1 cellular context compared by ENCODE assay signal in genomic region chr2:226835420-226835795, GRCh38.
TF ChIP-seq lines count a peak whose summit lies in the region.

No MANE protein-coding gene starts in this region.

TF ChIP-seq in HepG2, 621 proteins besides CTCF, POLR2A, EP300 and RAD21 (continued from another document):
- TF ChIP-seq PAX8 (CRISPR knock-in tag; IDR thresholded peaks at IDR 0.05; ENCODE audit: borderline replicate concordance), result no peak
- no peak for TF ChIP-seq ZNF20 (CRISPR knock-in tag; IDR thresholded peaks at IDR 0.05)
- TF ChIP-seq WIZ (CRISPR knock-in tag; IDR thresholded peaks at IDR 0.05), result no peak
- TF ChIP-seq ZNF224 (CRISPR knock-in tag; IDR thresholded peaks at IDR 0.05), result no peak
- TF ChIP-seq GPN1 (CRISPR knock-in tag; IDR thresholded peaks at IDR 0.05; ENCODE audit: borderline replicate concordance), result no peak
- TF ChIP-seq ZNF782 (CRISPR knock-in tag; IDR thresholded peaks at IDR 0.05; ENCODE audit: borderline replicate concordance), result no peak
- no peak for TF ChIP-seq SALL2 (CRISPR knock-in tag; IDR thresholded peaks at IDR 0.05)
- no peak for TF ChIP-seq SAFB2 (CRISPR knock-in tag; IDR thresholded peaks at IDR 0.05; ENCODE audit: borderline replicate concordance, low read depth)
- no peak for TF ChIP-seq ZNF253 (CRISPR knock-in tag; IDR thresholded peaks at IDR 0.05; ENCODE audit: borderline replicate concordance)
- TF ChIP-seq HIC2 (CRISPR knock-in tag; IDR thresholded peaks at IDR 0.05; ENCODE audit: low read depth), result no peak
- no peak for TF ChIP-seq SIN3A (IDR thresholded peaks at IDR 0.05; ENCODE audit: borderline replicate concordance, low read depth, low read length)
- TF ChIP-seq PRPF4 (IDR thresholded peaks at IDR 0.05; ENCODE audit: low read depth, low read length, poor library complexity, severe bottlenecking), result peak; percentile 90
- no peak for TF ChIP-seq NFE2L1 (CRISPR knock-in tag; IDR thresholded peaks at IDR 0.05; ENCODE audit: borderline replicate concordance)
- 0 out of 2 replicates have a peak, but pooled peaks have one; percentile 9 for TF ChIP-seq HOMEZ (CRISPR knock-in tag; IDR thresholded peaks at IDR 0.05; ENCODE audit: low read depth)
- no peak for TF ChIP-seq ZUFSP (CRISPR knock-in tag; IDR thresholded peaks at IDR 0.05; ENCODE audit: borderline replicate concordance)
- no peak for TF ChIP-seq SOX6 (IDR thresholded peaks at IDR 0.05)
- TF ChIP-seq SOX6 (CRISPR knock-in tag; IDR thresholded peaks at IDR 0.05), result no peak
- no peak for TF ChIP-seq THAP8 (CRISPR knock-in tag; IDR thresholded peaks at IDR 0.05; ENCODE audit: borderline replicate concordance)
- no peak for TF ChIP-seq GLMP (CRISPR knock-in tag; IDR thresholded peaks at IDR 0.05; ENCODE audit: borderline replicate concordance)
- TF ChIP-seq KDM4B (CRISPR knock-in tag; IDR thresholded peaks at IDR 0.05), result no peak
- TF ChIP-seq PBX3 (CRISPR knock-in tag; IDR thresholded peaks at IDR 0.05; ENCODE audit: borderline replicate concordance), result no peak
- no peak for TF ChIP-seq GPBP1L1 (CRISPR knock-in tag; IDR thresholded peaks at IDR 0.05)
- 0 out of 2 replicates have a peak, but pooled peaks have one; percentile 9 for TF ChIP-seq ZC3H4 (CRISPR knock-in tag; IDR thresholded peaks at IDR 0.05; ENCODE audit: borderline replicate concordance)
- no peak for TF ChIP-seq ZNF552 (CRISPR knock-in tag; IDR thresholded peaks at IDR 0.05; ENCODE audit: borderline replicate concordance)
- no peak for TF ChIP-seq HBP1 (CRISPR knock-in tag; IDR thresholded peaks at IDR 0.05; ENCODE audit: low read depth)
- TF ChIP-seq ZFYVE20 (CRISPR knock-in tag; IDR thresholded peaks at IDR 0.05; ENCODE audit: borderline replicate concordance, low read depth), result no peak
- peak; percentile 18; the same call in 1 of the 2 replicates for TF ChIP-seq ZNF746 (CRISPR knock-in tag; IDR thresholded peaks at IDR 0.05)
- TF ChIP-seq ZNF672 (CRISPR knock-in tag; IDR thresholded peaks at IDR 0.05), result no peak
- TF ChIP-seq ZNF484 (CRISPR knock-in tag; IDR thresholded peaks at IDR 0.05; ENCODE audit: borderline replicate concordance, low read depth), result no peak
- TF ChIP-seq ZBED4 (CRISPR knock-in tag; IDR thresholded peaks at IDR 0.05; ENCODE audit: borderline replicate concordance), result peak; percentile 51; the same call in 1 of the 2 replicates
- no peak for TF ChIP-seq GMEB1 (CRISPR knock-in tag; IDR thresholded peaks at IDR 0.05; ENCODE audit: borderline replicate concordance)
- TF ChIP-seq ZBTB26 (CRISPR knock-in tag; IDR thresholded peaks at IDR 0.05; ENCODE audit: borderline replicate concordance), result no peak
- no peak for TF ChIP-seq ATF4 (CRISPR knock-in tag; IDR thresholded peaks at IDR 0.05)
- no peak for TF ChIP-seq KDM2A (CRISPR knock-in tag; IDR thresholded peaks at IDR 0.05; ENCODE audit: borderline replicate concordance, low read depth)
TF ChIP-seq in HepG2: peak in this region for 9.
